Comparison of ENCODE assay signal across 8 cellular contexts in genomic region chr7:521221-522070, GRCh38. TPM values are rescaled to one million over a fixed set of nuclear protein-coding genes. Genes with fewer than 3 reads are reported as not detected.
DNase-seq lines count a peak whose midpoint lies in the region; ATAC-seq and TF ChIP-seq lines count a peak whose summit lies in the region.

No MANE protein-coding gene starts in this region.

- H3K4me1 Mint-ChIP-seq in activated naive CD8-positive, alpha-beta T cell (ENCODE audit: low read depth), result peaks cover 6% of the 10 kb centered on the region

- H3K9me3 Mint-ChIP-seq in activated naive CD8-positive, alpha-beta T cell (ENCODE audit: low read depth), result no peaks in the 10 kb centered on the region

- peak overlapping the region in 2 of 3 donors; percentile 59 to 71 for H3K9ac ChIP-seq in skeletal muscle tissue (ENCODE audit: low read depth in 1 of 3, low read length in 3 of 3)

- no peaks in the 10 kb centered on the region for H3K27me3 Mint-ChIP-seq in activated naive CD8-positive, alpha-beta T cell

- peak; percentile 45 for DNase-seq in AG10803 (ENCODE audit: low read depth)
- DNase-seq in HAP-1 (ENCODE audit: low spot score in 2 of 2), result peak; percentile 35 to 75
- peak; percentile 82 for DNase-seq in hepatic stellate cell (ENCODE audit: low spot score)
- no peak for DNase-seq in ureter (ENCODE audit: low spot score)
- no peak for DNase-seq in cerebellar cortex (ENCODE audit: low spot score)

- peak overlapping the region; percentile 35 for H3K4me3 Mint-ChIP-seq in activated naive CD8-positive, alpha-beta T cell

- H3K27ac ChIP-seq in skeletal muscle tissue (ENCODE audit: low read depth, low read length), result no peak overlapping the region

- H3K36me3 ChIP-seq in HAP-1 (replicated peaks), result no peaks in the 10 kb centered on the region
- H3K36me3 ChIP-seq in skeletal muscle tissue (ENCODE audit: control insufficient read depth in 3 of 3, insufficient read depth in 3 of 3, low read length in 3 of 3), result no peaks in the 10 kb centered on the region

- ATAC-seq in GM18517 (IDR thresholded peaks at IDR 0.05; ENCODE audit: unreplicated experiment), result no peak

- no peaks in the 10 kb centered on the region for H3K9me3 ChIP-seq in HAP-1
- no peaks in the 10 kb centered on the region for H3K9me3 ChIP-seq in skeletal muscle tissue (ENCODE audit: control insufficient read depth in 3 of 3, low read length in 3 of 3)

- H3K4me3 ChIP-seq in AG10803 (ENCODE audit: low read length), result no peak overlapping the region
- H3K4me3 ChIP-seq in HAP-1, result no peak overlapping the region
- peak overlapping the region; percentile 19 to 66 (median 58) for H3K4me3 ChIP-seq in skeletal muscle tissue (ENCODE audit: low read length in 3 of 3)

- in situ Hi-C loops in HAP-1 (cut with MboI; ENCODE audit: low sequenced_read_pairs), result no loop called here

- H3K36me3 Mint-ChIP-seq in activated naive CD8-positive, alpha-beta T cell, result no peaks in the 10 kb centered on the region

- peaks cover 30% of the 10 kb centered on the region for H3K27me3 ChIP-seq in HAP-1 (ENCODE audit: low read depth)
- peaks cover 0 to 3% (median 0%) of the 10 kb centered on the region in 3 donors for H3K27me3 ChIP-seq in skeletal muscle tissue (ENCODE audit: control insufficient read depth in 3 of 3, insufficient read depth in 3 of 3, low read length in 3 of 3)

- peaks cover 2% of the 10 kb centered on the region; the same call in 1 of the 2 replicates for H3K4me1 ChIP-seq in HAP-1
- peaks cover 6 to 24% (median 18%) of the 10 kb centered on the region in 3 donors for H3K4me1 ChIP-seq in skeletal muscle tissue (ENCODE audit: control insufficient read depth in 3 of 3, insufficient read depth in 3 of 3, low read length in 3 of 3)

- no peak overlapping the region for H3K27ac Mint-ChIP-seq in activated naive CD8-positive, alpha-beta T cell

- no peak for TF ChIP-seq CTCF in AG10803 (conservative IDR thresholded peaks at IDR 0.05; ENCODE audit: low read length)

RNA-seq across cellular contexts. Expression of gene PDGFA, which starts 1.8 kb away (rescaled TPM):
- total RNA-seq in skeletal muscle tissue (44.4 TPM), ureter (31.5 TPM)

Comparison
In these comparisons a context has a peak if more than half of its experiments do, and no peak if none do; other contexts are left out.
1. DNase-seq: peak in AG10803 (single experiment), HAP-1 (2 of 2) and hepatic stellate cell (single experiment); none in ureter (single experiment) and cerebellar cortex (single experiment).
2. H3K4me3 ChIP-seq: peak in skeletal muscle tissue (3 of 3); none in AG10803 (single experiment) and HAP-1 (single experiment).